Comparison of ENCODE assay signal across 18 cellular contexts in genomic region chr3:156688849-156689452, GRCh38. TPM values are rescaled to one million over a fixed set of nuclear protein-coding genes. Genes with fewer than 3 reads are reported as not detected.
DNase-seq lines count a peak whose midpoint lies in the region; ATAC-seq, FAIRE-seq and TF ChIP-seq lines count a peak whose summit lies in the region.
"Had no signal": no experiment of that assay in that cellular context is flagged by ENCODE, and none has a peak within 500 bp of the region (broad histone marks: within the 10 kb centered on the region; RNA-seq: fewer than 3 reads in every experiment).

No MANE protein-coding gene starts in this region.

- H3K36me3 Mint-ChIP-seq in T-helper 1 cell treated with Interleukin-12 subunit alpha and Interleukin-12 subunit beta and Interleukin-4 antibody, amounts not matched to agents 30 μg/mL and 1 μg/mL, for 36 hours (ENCODE audit: low read depth): peaks cover 36% of the 10 kb centered on the region
- H3K36me3 Mint-ChIP-seq in activated T-helper 1 cell treated with anti-CD3 and anti-CD28 coated beads, Interleukin-12 subunit alpha, Interleukin-12 subunit beta, Interleukin-2, Interleukin-4 antibody, amounts not matched to agents 30 ng/mL and 10 ng/mL and 1 ng/mL, durations not matched to agents 14 hours and 24 hours and 36 hours (ENCODE audit: low read depth): peaks cover 29% of the 10 kb centered on the region
- peaks cover 5% of the 10 kb centered on the region for H3K36me3 Mint-ChIP-seq in nephron (ENCODE audit: low read depth)

- peak; percentile 54 for FAIRE-seq in GM18507 (lab: Jason Lieb, UNC)
- FAIRE-seq: bronchial epithelial cell, H1, RCC 7860 had no signal

- H3K4me1 Mint-ChIP-seq in T-helper 1 cell treated with Interleukin-12 subunit alpha and Interleukin-12 subunit beta and Interleukin-4 antibody, amounts not matched to agents 30 μg/mL and 1 μg/mL, for 36 hours (ENCODE audit: low read depth): peaks cover 65% of the 10 kb centered on the region
- H3K4me1 Mint-ChIP-seq in activated T-helper 1 cell treated with anti-CD3 and anti-CD28 coated beads, Interleukin-12 subunit alpha, Interleukin-12 subunit beta, Interleukin-2, Interleukin-4 antibody, amounts not matched to agents 30 ng/mL and 10 ng/mL and 1 ng/mL, durations not matched to agents 14 hours and 24 hours and 36 hours (ENCODE audit: low read depth): peaks cover 75% of the 10 kb centered on the region
- peaks cover 62% of the 10 kb centered on the region for H3K4me1 Mint-ChIP-seq in nephron

- intact Hi-C loops in activated T-helper 1 cell treated with anti-CD3 and anti-CD28 coated beads, Interleukin-12 subunit alpha, Interleukin-12 subunit beta, Interleukin-2, Interleukin-4 antibody, amounts not matched to agents 30 ng/mL and 10 ng/mL and 1 ng/mL, durations not matched to agents 14 hours and 24 hours and 36 hours (cut with micrococcal nuclease): no loop called here

- H3K9me3 Mint-ChIP-seq in T-helper 1 cell treated with Interleukin-12 subunit alpha and Interleukin-12 subunit beta and Interleukin-4 antibody, amounts not matched to agents 30 μg/mL and 1 μg/mL, for 36 hours: no peaks in the 10 kb centered on the region
- no peaks in the 10 kb centered on the region for H3K9me3 Mint-ChIP-seq in activated T-helper 1 cell treated with anti-CD3 and anti-CD28 coated beads, Interleukin-12 subunit alpha, Interleukin-12 subunit beta, Interleukin-2, Interleukin-4 antibody, amounts not matched to agents 30 ng/mL and 10 ng/mL and 1 ng/mL, durations not matched to agents 14 hours and 24 hours and 36 hours
- H3K9me3 Mint-ChIP-seq in nephron: no peaks in the 10 kb centered on the region
- H3K9me3 Mint-ChIP-seq: activated naive CD4-positive, alpha-beta T cell treated with anti-CD3 and anti-CD28 coated beads, Interleukin-2, amount 50 U/mL, for 72 hours had no signal

- peak overlapping the region; percentile 5 for H3K4me3 Mint-ChIP-seq in T-helper 1 cell treated with Interleukin-12 subunit alpha and Interleukin-12 subunit beta and Interleukin-4 antibody, amounts not matched to agents 30 μg/mL and 1 μg/mL, for 36 hours
- H3K4me3 Mint-ChIP-seq in activated T-helper 1 cell treated with anti-CD3 and anti-CD28 coated beads, Interleukin-12 subunit alpha, Interleukin-12 subunit beta, Interleukin-2, Interleukin-4 antibody, amounts not matched to agents 30 ng/mL and 10 ng/mL and 1 ng/mL, durations not matched to agents 14 hours and 24 hours and 36 hours: no peak overlapping the region
- H3K4me3 Mint-ChIP-seq in nephron: no peak overlapping the region

- no peak for DNase-seq in T-helper 1 cell
- DNase-seq in GM18507 (ENCODE audit: extremely low spot score, insufficient read length, low read depth): no peak
- DNase-seq in activated T-helper 1 cell treated with anti-CD3 and anti-CD28 coated beads, Interleukin-12 subunit alpha, Interleukin-12 subunit beta, Interleukin-2, Interleukin-4 antibody, amounts not matched to agents 30 ng/mL and 10 ng/mL and 1 ng/mL, durations not matched to agents 14 hours and 24 hours and 36 hours (ENCODE audit: low spot score): no peak
- no peak for DNase-seq in stimulated activated CD8-positive, alpha-beta memory T cell treated with anti-CD3 and anti-CD28 coated beads, Interleukin-4, amount 100 ng/mL, for 48 hours
- DNase-seq in NCI-H2171 treated with DMSO at 0.1 percent for 48 hours (lab: John Stamatoyannopoulos, UW): no peak
- DNase-seq: activated CD4-positive, CD25-positive, alpha-beta regulatory T cell; COR-L47; effector CD8-positive, alpha-beta T cell; MV-4-11; stimulated activated CD4-positive, alpha-beta T cell treated with anti-CD3 and anti-CD28 coated beads, Interleukin-4, amount 100 ng/mL, for 1 hour had no signal

- H3K27me3 Mint-ChIP-seq in T-helper 1 cell treated with Interleukin-12 subunit alpha and Interleukin-12 subunit beta and Interleukin-4 antibody, amounts not matched to agents 30 μg/mL and 1 μg/mL, for 36 hours (ENCODE audit: low read depth): no peaks in the 10 kb centered on the region
- H3K27me3 Mint-ChIP-seq in activated T-helper 1 cell treated with anti-CD3 and anti-CD28 coated beads, Interleukin-12 subunit alpha, Interleukin-12 subunit beta, Interleukin-2, Interleukin-4 antibody, amounts not matched to agents 30 ng/mL and 10 ng/mL and 1 ng/mL, durations not matched to agents 14 hours and 24 hours and 36 hours (ENCODE audit: insufficient read depth): no peaks in the 10 kb centered on the region
- no peaks in the 10 kb centered on the region for H3K27me3 Mint-ChIP-seq in nephron (ENCODE audit: low read depth)

- no peak for TF ChIP-seq CTCF in nephron (IDR thresholded peaks at IDR 0.05; ENCODE audit: unreplicated experiment in 3 of 3)

- no peak overlapping the region for H3K27ac Mint-ChIP-seq in T-helper 1 cell treated with Interleukin-12 subunit alpha and Interleukin-12 subunit beta and Interleukin-4 antibody, amounts not matched to agents 30 μg/mL and 1 μg/mL, for 36 hours
- H3K27ac Mint-ChIP-seq in activated T-helper 1 cell treated with anti-CD3 and anti-CD28 coated beads, Interleukin-12 subunit alpha, Interleukin-12 subunit beta, Interleukin-2, Interleukin-4 antibody, amounts not matched to agents 30 ng/mL and 10 ng/mL and 1 ng/mL, durations not matched to agents 14 hours and 24 hours and 36 hours: peak overlapping the region; percentile 6
- H3K27ac Mint-ChIP-seq in nephron: peak overlapping the region; percentile 12 to 70 (median 38)

- no peak for ATAC-seq in GM19463 (IDR thresholded peaks at IDR 0.05; ENCODE audit: unreplicated experiment)
- ATAC-seq: sciatic nerve had no signal

RNA-seq across cellular contexts. Expression of gene TIPARP, which starts 14.6 kb away (rescaled TPM):
- total RNA-seq in activated T-helper 1 cell treated with anti-CD3 and anti-CD28 coated beads, Interleukin-12 subunit alpha, Interleukin-12 subunit beta, Interleukin-2, Interleukin-4 antibody, amounts not matched to agents 30 ng/mL and 10 ng/mL and 1 ng/mL, durations not matched to agents 14 hours and 24 hours and 36 hours: 20.8 and 21.9 TPM in 2 replicates
